ENCODE assay signal across 8 cellular contexts in the genomic region with DNA sequence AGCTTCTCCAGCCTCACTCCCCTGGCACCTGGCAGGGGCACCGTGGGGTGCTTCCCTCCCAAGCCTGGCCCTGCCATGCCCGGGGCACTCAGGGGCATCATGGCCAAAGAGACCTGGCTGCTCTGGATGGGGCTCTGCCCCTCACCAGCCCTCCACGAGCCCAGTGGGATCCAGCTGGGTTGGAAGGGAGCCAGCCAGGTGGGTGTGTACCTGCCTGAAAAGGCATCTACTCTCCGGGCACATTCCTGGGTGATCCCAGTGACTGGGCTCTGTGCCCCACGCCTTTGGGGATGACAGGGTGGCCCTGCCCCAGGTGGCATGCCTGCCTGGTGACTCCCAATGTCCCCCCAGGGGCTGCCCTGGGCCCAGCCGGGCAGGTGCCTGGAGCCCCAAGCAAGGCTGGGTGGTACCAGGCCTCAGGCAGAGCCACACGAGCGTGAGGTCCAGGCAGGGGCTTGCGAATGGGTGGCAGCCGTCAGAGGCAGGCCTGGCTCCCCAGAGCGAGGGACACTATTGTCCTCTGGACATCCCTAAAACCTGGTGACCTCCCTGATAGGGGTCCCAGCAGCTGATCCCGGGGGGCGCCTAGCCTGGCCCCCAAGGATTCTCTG. TPM values are rescaled to one million over a fixed set of nuclear protein-coding genes. Genes with fewer than 3 reads are reported as not detected.
DNase-seq lines count a peak whose midpoint lies in the region; ATAC-seq and TF ChIP-seq lines count a peak whose summit lies in the region.

No MANE protein-coding gene starts in this region.

- intact Hi-C loops in ovary (cut with DNase I) = loop anchor here in 1 of 4 donors (5.0 kb wide), 1 partner anchor 34 kb away; the partner anchor contains the start of gene DNLZ

- peak overlapping the region; percentile 54 for H3K4me3 Mint-ChIP-seq in endodermal cell

- DNase-seq in COR-L47 (lab: John Stamatoyannopoulos, UW) (peak; percentile 53), NCI-H2171 treated with DMSO at 0.1 percent for 48 hours (lab: John Stamatoyannopoulos, UW) (peak; percentile 44), endodermal cell (no peak), ovary (peak; percentile 57 to 77 (median 72))

- peaks cover 17% of the 10 kb centered on the region for H3K4me1 ChIP-seq in endodermal cell (ENCODE audit: control insufficient read depth, insufficient read depth, low read length)
- H3K4me1 ChIP-seq in ovary (ENCODE audit: insufficient read depth) = peaks cover 19% of the 10 kb centered on the region

- H3K27me3 Mint-ChIP-seq in endodermal cell (ENCODE audit: insufficient read depth) = no peaks in the 10 kb centered on the region

- TF ChIP-seq EP300 in ovary (IDR thresholded peaks at IDR 0.05) = no peak

- H3K27ac ChIP-seq in endodermal cell (ENCODE audit: low read depth, low read length) (peak overlapping the region; percentile 81), ovary (peak overlapping the region; percentile 85 to 94)

- no peaks in the 10 kb centered on the region for H3K9me3 ChIP-seq in endodermal cell (ENCODE audit: control insufficient read depth, low read length)
- no peaks in the 10 kb centered on the region for H3K9me3 ChIP-seq in ovary

- ATAC-seq in GM21423 (IDR thresholded peaks at IDR 0.05; ENCODE audit: unreplicated experiment) (no peak), HG03196 (IDR thresholded peaks at IDR 0.05; ENCODE audit: unreplicated experiment) (no peak), GM21825 (IDR thresholded peaks at IDR 0.05; ENCODE audit: unreplicated experiment) (no peak), HG02798 (IDR thresholded peaks at IDR 0.05; ENCODE audit: poor library complexity, unreplicated experiment) (no peak)

- H3K36me3 Mint-ChIP-seq in endodermal cell (ENCODE audit: low read depth) = no peaks in the 10 kb centered on the region

- peak overlapping the region; percentile 86 for H3K4me3 ChIP-seq in endodermal cell (ENCODE audit: low read length)
- peak overlapping the region; percentile 69 for H3K4me3 ChIP-seq in ovary

- H3K9me3 Mint-ChIP-seq in endodermal cell = no peaks in the 10 kb centered on the region

- H3K4me1 Mint-ChIP-seq in endodermal cell = peaks cover 6% of the 10 kb centered on the region

- peak overlapping the region; percentile 59 for H3K9ac ChIP-seq in endodermal cell (ENCODE audit: extremely low read depth, low read length, poor library complexity, severe bottlenecking)

- 61 to 72% methylated on average over 6 to 13 of the region's 13 CpGs for WGBS in endodermal cell (ENCODE audit: insufficient coverage in 1 of 2, insufficient read length in 1 of 2), 2 experiments
- 11 to 22% (median 19%) methylated on average over 8 to 13 of the region's 13 CpGs for WGBS in ovary, 3 donors

- H3K36me3 ChIP-seq in endodermal cell (ENCODE audit: control insufficient read depth, insufficient read depth, low read length) = peaks cover 4% of the 10 kb centered on the region
- H3K36me3 ChIP-seq in ovary = no peaks in the 10 kb centered on the region

- no peak overlapping the region for H3K27ac Mint-ChIP-seq in endodermal cell

- TF ChIP-seq CTCF in endodermal cell (conservative IDR thresholded peaks at IDR 0.05) = no peak
- TF ChIP-seq CTCF in ovary (IDR thresholded peaks at IDR 0.05) = no peak

- H3K27me3 ChIP-seq in endodermal cell (ENCODE audit: control insufficient read depth, insufficient read depth, low read length, poor library complexity, severe bottlenecking) (no peaks in the 10 kb centered on the region), ovary (no peaks in the 10 kb centered on the region)

- no peak for TF ChIP-seq POLR2A in ovary (IDR thresholded peaks at IDR 0.05)

RNA-seq across cellular contexts. Expression of gene GPSM1, which starts 0.8 kb away (rescaled TPM):
- 10 to 100 TPM; 37.2 to 38.6 TPM for total RNA-seq in endodermal cell
- 48.0 TPM for polyA plus RNA-seq in endodermal cell (2013, experiment 1 of 2)
- polyA plus RNA-seq in endodermal cell (2013, experiment 2 of 2) = 42.4 TPM
- 10 to 100 TPM; 14.1 to 65.4 (median 36.4) TPM for total RNA-seq in ovary
- 10 to 100 TPM in 1 of 2 donors, under 1 TPM in 1; 0.57 to 26.6 TPM for polyA plus RNA-seq in ovary

RNA-seq across cellular contexts. Expression of gene CCDC187, which starts 24.2 kb away (rescaled TPM):
- total RNA-seq in endodermal cell = under 1 TPM; 0.04 to 0.09 TPM
- 0.04 TPM for polyA plus RNA-seq in endodermal cell (2013, experiment 1 of 2)
- polyA plus RNA-seq in endodermal cell (2013, experiment 2 of 2) = 0.04 TPM
- total RNA-seq in ovary = 10 to 100 TPM in 1 of 7 donors, 1 to 10 TPM in 2, under 1 TPM in 3, not detected in 1; 0.03 to 15.7 (median 1.2) TPM
- under 1 TPM; 0.02 to 0.05 TPM for polyA plus RNA-seq in ovary

RNA-seq across cellular contexts. Expression of gene DNLZ, which starts 35.4 kb away (rescaled TPM):
- total RNA-seq in endodermal cell (10 to 100 TPM; 12.6 to 20.1 TPM), ovary (10 to 100 TPM; 14.4 to 33.3 (median 24.2) TPM)
- 10.9 TPM for polyA plus RNA-seq in endodermal cell (2013, experiment 1 of 2)
- polyA plus RNA-seq in endodermal cell (2013, experiment 2 of 2) = 9.2 TPM
- 10 to 100 TPM in 1 of 2 donors, 1 to 10 TPM in 1; 1.8 to 10.3 TPM for polyA plus RNA-seq in ovary

RNA-seq across cellular contexts. Expression of gene CARD9, which starts 45.4 kb away (rescaled TPM):
- total RNA-seq in endodermal cell (1 to 10 TPM in 1 of 2 donors, under 1 TPM in 1; 0.35 to 1.5 TPM), ovary (1 to 10 TPM in 4 of 7 donors, under 1 TPM in 3; 0.48 to 3.5 (median 1.3) TPM)
- polyA plus RNA-seq in endodermal cell (2013, experiment 1 of 2) = 0.57 TPM
- 0.21 TPM for polyA plus RNA-seq in endodermal cell (2013, experiment 2 of 2)
- polyA plus RNA-seq in ovary = under 1 TPM in 1 of 2 donors, not detected in 1; 0.61 TPM
